ENCODE assay signal across 8 cellular contexts in genomic region chr7:66740980-66741705, GRCh38. TPM values are rescaled to one million over a fixed set of nuclear protein-coding genes. Genes with fewer than 3 reads are reported as not detected.
DNase-seq lines count a peak whose midpoint lies in the region; ATAC-seq and TF ChIP-seq lines count a peak whose summit lies in the region.
"Not testable (repeated sequence)": the region's sequence is repeated elsewhere in the genome, so short reads cannot be mapped to it uniquely, and the experiment has no call there.

No MANE protein-coding gene starts in this region.

- DNase-seq in NCI-H1092 treated with DMSO at 0.1 percent for 48 hours (lab: John Stamatoyannopoulos, UW) (peak; percentile 50), breast epithelium (ENCODE audit: low spot score in 2 of 2) (peak in 1 of 2 donors; percentile 42), aorta (peak; percentile 73 to 86)
- DNase-seq in retinal pigment epithelial cell (ENCODE audit: low read depth) = not testable (repeated sequence)

- H3K36me3 ChIP-seq in breast epithelium; aorta (ENCODE audit: control insufficient read depth in 1 of 2, insufficient read depth in 2 of 2, low read length in 1 of 2): not testable (repeated sequence)

- not testable (repeated sequence) for TF ChIP-seq POLR2A in breast epithelium (IDR thresholded peaks at IDR 0.05)

- 0% methylated on average over 49 to 54 of the region's 54 CpGs for WGBS in aorta, 2 donors

- H3K4me3 ChIP-seq in breast epithelium (peak overlapping the region; percentile 74 to 86 (median 81)), iPS-18c (ENCODE audit: insufficient read depth, low read depth, low read length) (peak overlapping the region; percentile 78), retinal pigment epithelial cell (ENCODE audit: low read length) (peak overlapping the region; percentile 82), aorta (ENCODE audit: low read length in 2 of 2) (peak overlapping the region; percentile 49 to 73)

- H3K9me3 ChIP-seq in breast epithelium; iPS-18c (ENCODE audit: control insufficient read depth, insufficient read depth, low read length); aorta (ENCODE audit: control insufficient read depth, low read length): not testable (repeated sequence)

- H3K27ac ChIP-seq in VCaP (peak overlapping the region; percentile 94), breast epithelium (peak overlapping the region; percentile 97 to 98), aorta (ENCODE audit: low read depth in 1 of 2, low read length in 2 of 2) (peak overlapping the region; percentile 25 to 83)

- not testable (repeated sequence) for TF ChIP-seq CTCF in VCaP (conservative IDR thresholded peaks at IDR 0.05); breast epithelium (IDR thresholded peaks at IDR 0.05); retinal pigment epithelial cell (conservative IDR thresholded peaks at IDR 0.05; ENCODE audit: low read depth, low read length)

- not testable (repeated sequence) for H3K27me3 ChIP-seq in breast epithelium; aorta (ENCODE audit: control insufficient read depth in 1 of 2, insufficient read depth in 2 of 2, low read length in 1 of 2)

- intact Hi-C loops in breast epithelium (cut with DNase I; ENCODE audit: low total_unique reads) = not testable (repeated sequence)
- intact Hi-C loops in aorta (cut with DNase I) = loop anchor here (2.0 to 5.0 kb wide), 3 partner anchors 44 to 59 kb away; no protein-coding TSS in a partner anchor

- not testable (repeated sequence) for H3K4me1 ChIP-seq in breast epithelium; aorta (ENCODE audit: control insufficient read depth in 1 of 2, insufficient read depth in 2 of 2, low read length in 2 of 2)

- ATAC-seq in GM18498 (IDR thresholded peaks at IDR 0.05; ENCODE audit: unreplicated experiment) (peak; percentile 41), HG02798 (IDR thresholded peaks at IDR 0.05; ENCODE audit: poor library complexity, unreplicated experiment) (peak; percentile 31), aorta (ENCODE audit: low FRiP score) (peak; percentile 75)

RNA-seq across cellular contexts. Expression of gene RABGEF1, which starts 0.6 kb away (rescaled TPM):
- 10 to 100 TPM; 33.4 to 44.9 (median 34.9) TPM for total RNA-seq in breast epithelium
- total RNA-seq in aorta = 10 to 100 TPM; 30.3 to 38.0 TPM
- 10 to 100 TPM in 1 of 2 donors, 1 to 10 TPM in 1; 8.9 to 20.9 TPM for polyA plus RNA-seq in aorta
